14 cellular contexts compared by ENCODE assay signal in genomic region chr9:123834218-123834906, GRCh38.
DNase-seq lines count a peak whose midpoint lies in the region; ATAC-seq and TF ChIP-seq lines count a peak whose summit lies in the region.
"Had no signal": no experiment of that assay in that cellular context is flagged by ENCODE, and none has a peak within 500 bp of the region (broad histone marks: within the 10 kb centered on the region; RNA-seq: fewer than 3 reads in every experiment).

No MANE protein-coding gene starts in this region.

- H3K36me3 Mint-ChIP-seq in central memory CD8-positive, alpha-beta T cell (ENCODE audit: insufficient read depth): peaks cover 2% of the 10 kb centered on the region
- H3K36me3 Mint-ChIP-seq in nephron progenitor cell (ENCODE audit: low read depth): peaks cover 29% of the 10 kb centered on the region
- peaks cover 18 to 35% (median 27%) of the 10 kb centered on the region in 3 donors for H3K36me3 Mint-ChIP-seq in CD8-positive, alpha-beta memory T cell
- H3K36me3 Mint-ChIP-seq in activated T-helper 1 cell treated with anti-CD3 and anti-CD28 coated beads, Interleukin-12 subunit alpha, Interleukin-12 subunit beta, Interleukin-2, Interleukin-4 antibody, amounts not matched to agents 30 ng/mL and 10 ng/mL and 1 ng/mL, durations not matched to agents 14 hours and 24 hours and 36 hours (ENCODE audit: low read depth): peaks cover 2% of the 10 kb centered on the region

- peak overlapping the region; percentile 69 for H3K4me3 Mint-ChIP-seq in central memory CD8-positive, alpha-beta T cell
- H3K4me3 Mint-ChIP-seq in nephron progenitor cell: no peak overlapping the region
- H3K4me3 Mint-ChIP-seq in CD8-positive, alpha-beta memory T cell: peak overlapping the region in 1 of 7 donors; percentile 70
- H3K4me3 Mint-ChIP-seq in activated T-helper 1 cell treated with anti-CD3 and anti-CD28 coated beads, Interleukin-12 subunit alpha, Interleukin-12 subunit beta, Interleukin-2, Interleukin-4 antibody, amounts not matched to agents 30 ng/mL and 10 ng/mL and 1 ng/mL, durations not matched to agents 14 hours and 24 hours and 36 hours: no peak overlapping the region

- CTCF ChIA-PET in CD8-positive, alpha-beta memory T cell (lab: Charles Lee): no interaction called here

- no peak overlapping the region for H3K27ac Mint-ChIP-seq in central memory CD8-positive, alpha-beta T cell (ENCODE audit: low read depth)
- peak overlapping the region; percentile 6 for H3K27ac Mint-ChIP-seq in nephron progenitor cell
- H3K27ac Mint-ChIP-seq in CD8-positive, alpha-beta memory T cell: no peak overlapping the region
- no peak overlapping the region for H3K27ac Mint-ChIP-seq in activated T-helper 1 cell treated with anti-CD3 and anti-CD28 coated beads, Interleukin-12 subunit alpha, Interleukin-12 subunit beta, Interleukin-2, Interleukin-4 antibody, amounts not matched to agents 30 ng/mL and 10 ng/mL and 1 ng/mL, durations not matched to agents 14 hours and 24 hours and 36 hours

- H3K4me1 Mint-ChIP-seq in central memory CD8-positive, alpha-beta T cell: peaks cover 30% of the 10 kb centered on the region
- peaks cover 25% of the 10 kb centered on the region for H3K4me1 Mint-ChIP-seq in nephron progenitor cell
- H3K4me1 Mint-ChIP-seq in CD8-positive, alpha-beta memory T cell: peaks cover 22 to 29% (median 26%) of the 10 kb centered on the region in 3 donors
- peaks cover 20% of the 10 kb centered on the region for H3K4me1 Mint-ChIP-seq in activated T-helper 1 cell treated with anti-CD3 and anti-CD28 coated beads, Interleukin-12 subunit alpha, Interleukin-12 subunit beta, Interleukin-2, Interleukin-4 antibody, amounts not matched to agents 30 ng/mL and 10 ng/mL and 1 ng/mL, durations not matched to agents 14 hours and 24 hours and 36 hours (ENCODE audit: low read depth)

- TF ChIP-seq CTCF in nephron progenitor cell (IDR thresholded peaks at IDR 0.05) (no peak), uterus (IDR thresholded peaks at IDR 0.05) (no peak), GM10266 (IDR thresholded peaks at IDR 0.05; ENCODE audit: control insufficient read depth, insufficient read depth, low read depth, missing control alignments) (no peak)

- H3K36me3 ChIP-seq in uterus: no peaks in the 10 kb centered on the region
- no peaks in the 10 kb centered on the region for H3K36me3 ChIP-seq in CD8-positive, alpha-beta memory T cell (ENCODE audit: insufficient read depth, low read length)
- H3K36me3 ChIP-seq: ovary had no signal

- no peak for ATAC-seq in central memory CD8-positive, alpha-beta T cell (replicated peaks; ENCODE audit: extremely low read depth, poor library complexity, severe bottlenecking)

- intact Hi-C loops in uterus (cut with DNase I; ENCODE audit: low total_unique reads): no loop called here
- intact Hi-C loops in activated T-helper 1 cell treated with anti-CD3 and anti-CD28 coated beads, Interleukin-12 subunit alpha, Interleukin-12 subunit beta, Interleukin-2, Interleukin-4 antibody, amounts not matched to agents 30 ng/mL and 10 ng/mL and 1 ng/mL, durations not matched to agents 14 hours and 24 hours and 36 hours (cut with micrococcal nuclease): no loop called here

- no peaks in the 10 kb centered on the region for H3K4me1 ChIP-seq in uterus
- H3K4me1 ChIP-seq in CD8-positive, alpha-beta memory T cell (ENCODE audit: insufficient read depth, low read length): peaks cover 13% of the 10 kb centered on the region

- no peaks in the 10 kb centered on the region for H3K27me3 Mint-ChIP-seq in central memory CD8-positive, alpha-beta T cell
- H3K27me3 Mint-ChIP-seq in nephron progenitor cell (ENCODE audit: low read depth, poor library complexity): no peaks in the 10 kb centered on the region
- H3K27me3 Mint-ChIP-seq in CD8-positive, alpha-beta memory T cell: no peaks in the 10 kb centered on the region
- H3K27me3 Mint-ChIP-seq in activated T-helper 1 cell treated with anti-CD3 and anti-CD28 coated beads, Interleukin-12 subunit alpha, Interleukin-12 subunit beta, Interleukin-2, Interleukin-4 antibody, amounts not matched to agents 30 ng/mL and 10 ng/mL and 1 ng/mL, durations not matched to agents 14 hours and 24 hours and 36 hours (ENCODE audit: insufficient read depth): no peaks in the 10 kb centered on the region
- H3K27me3 Mint-ChIP-seq: IgD-negative memory B cell had no signal

- POLR2A ChIA-PET in CD8-positive, alpha-beta memory T cell (lab: Charles Lee): interaction anchor here (0.7 kb wide), 1 partner anchor 38 kb away, joined by 6 read pairs; no protein-coding TSS in a partner anchor

- DNase-seq in Daoy (ENCODE audit: low read depth): peak; percentile 11
- DNase-seq in M059J (ENCODE audit: low read depth): peak; percentile 43
- DNase-seq in central memory CD8-positive, alpha-beta T cell (ENCODE audit: low spot score in 2 of 2): no peak
- no peak for DNase-seq in nephron progenitor cell
- no peak for DNase-seq in uterus
- DNase-seq in CD8-positive, alpha-beta memory T cell: no peak
- DNase-seq in activated T-helper 1 cell treated with anti-CD3 and anti-CD28 coated beads, Interleukin-12 subunit alpha, Interleukin-12 subunit beta, Interleukin-2, Interleukin-4 antibody, amounts not matched to agents 30 ng/mL and 10 ng/mL and 1 ng/mL, durations not matched to agents 14 hours and 24 hours and 36 hours (ENCODE audit: low spot score): no peak
- DNase-seq in GM10266 (ENCODE audit: extremely low spot score): no peak
- DNase-seq: activated CD8-positive, alpha-beta memory T cell treated with anti-CD3 and anti-CD28 coated beads for 24 hours; DMS79; ovary; stimulated activated CD4-positive, alpha-beta T cell treated with anti-CD3 and anti-CD28 coated beads, Interleukin-4, amount 100 ng/mL, for 4 hours had no signal

- H3K4me3 ChIP-seq in uterus: no peak overlapping the region
- no peak overlapping the region for H3K4me3 ChIP-seq in CD8-positive, alpha-beta memory T cell (ENCODE audit: low read length)
- H3K4me3 ChIP-seq: ovary had no signal

- peaks cover 8% of the 10 kb centered on the region for H3K9me3 Mint-ChIP-seq in central memory CD8-positive, alpha-beta T cell
- H3K9me3 Mint-ChIP-seq in nephron progenitor cell: peaks cover 28% of the 10 kb centered on the region
- H3K9me3 Mint-ChIP-seq in CD8-positive, alpha-beta memory T cell: peaks cover 9 to 19% (median 12%) of the 10 kb centered on the region in 5 donors
- peaks cover 14% of the 10 kb centered on the region for H3K9me3 Mint-ChIP-seq in activated T-helper 1 cell treated with anti-CD3 and anti-CD28 coated beads, Interleukin-12 subunit alpha, Interleukin-12 subunit beta, Interleukin-2, Interleukin-4 antibody, amounts not matched to agents 30 ng/mL and 10 ng/mL and 1 ng/mL, durations not matched to agents 14 hours and 24 hours and 36 hours

- no peak overlapping the region for H3K27ac ChIP-seq in uterus
- H3K27ac ChIP-seq in CD8-positive, alpha-beta memory T cell (ENCODE audit: low read depth, low read length): no peak overlapping the region
- H3K27ac ChIP-seq: epithelial cell of prostate, ovary had no signal

- peaks cover 0 to 6% of the 10 kb centered on the region in 2 donors for H3K9me3 ChIP-seq in uterus
- H3K9me3 ChIP-seq in CD8-positive, alpha-beta memory T cell (ENCODE audit: low read length): no peaks in the 10 kb centered on the region
- H3K9me3 ChIP-seq: ovary had no signal

- TF ChIP-seq POLR2A in uterus (IDR thresholded peaks at IDR 0.05): no peak

- no peaks in the 10 kb centered on the region for H3K27me3 ChIP-seq in uterus
- no peaks in the 10 kb centered on the region for H3K27me3 ChIP-seq in CD8-positive, alpha-beta memory T cell (ENCODE audit: insufficient read depth, low read length, poor library complexity, severe bottlenecking)
- H3K27me3 ChIP-seq: ovary had no signal

Comparison
In these comparisons a context has a peak if more than half of its experiments do, and no peak if none do; other contexts are left out.
1. DNase-seq: peak in Daoy (single experiment) and M059J (single experiment); none in central memory CD8-positive, alpha-beta T cell (0 of 2), nephron progenitor cell (single experiment), uterus (0 of 2), CD8-positive, alpha-beta memory T cell (0 of 5), activated T-helper 1 cell treated with anti-CD3 and anti-CD28 coated beads, Interleukin-12 subunit alpha, Interleukin-12 subunit beta, Interleukin-2, Interleukin-4 antibody, amounts not matched to agents 30 ng/mL and 10 ng/mL and 1 ng/mL, durations not matched to agents 14 hours and 24 hours and 36 hours (single experiment) and GM10266 (single experiment).